1 cellular context compared by ENCODE assay signal in genomic region chr13:40540707-40541044, GRCh38.
TF ChIP-seq lines count a peak whose summit lies in the region.

No MANE protein-coding gene starts in this region.

TF ChIP-seq in endothelial cell of umbilical vein, 7 proteins besides CTCF, POLR2A, EP300 and RAD21 (continued from another document):
- TF ChIP-seq FOS (IDR thresholded peaks at IDR 0.05; ENCODE audit: borderline replicate concordance, insufficient read depth, low read length), result no peak
- no peak for TF ChIP-seq JUN (IDR thresholded peaks at IDR 0.05; ENCODE audit: borderline replicate concordance, insufficient read depth, insufficient read length, low read depth)
TF ChIP-seq in endothelial cell of umbilical vein: peak in this region for 0.
